Comparison of ENCODE assay signal across 10 cellular contexts in genomic region chr4:13067077-13067476, GRCh38.
"Had no signal": no experiment of that assay in that cellular context is flagged by ENCODE, and none has a peak within 500 bp of the region (broad histone marks: within the 10 kb centered on the region; RNA-seq: fewer than 3 reads in every experiment).

No MANE protein-coding gene starts in this region.

- H3K9me3 Mint-ChIP-seq: GM23338, H9 had no signal

- H3K9me3 ChIP-seq: HAP-1 had no signal

- H3K4me1 ChIP-seq: HAP-1 had no signal

- H3K36me3 ChIP-seq: HAP-1 had no signal

- H3K9ac ChIP-seq: GM23248 had no signal

- DNase-seq: GM23248, GOT3, H7, H9, HCEC 1CT, HFFc6 had no signal

- H3K4me2 ChIP-seq: GM23338 had no signal

- H3K27ac ChIP-seq: GM23248 had no signal

- ATAC-seq: GM23338, HCT116 had no signal

- H3K4me3 Mint-ChIP-seq: GM23338, H9, HFFc6 had no signal

- H3K27ac Mint-ChIP-seq: GM23338, H9, HFFc6 had no signal

- H2AFZ ChIP-seq: GM23248, GM23338 had no signal

- FAIRE-seq: H54 had no signal

- H3K4me3 ChIP-seq: GM23248, GM23338, HAP-1 had no signal
